ENCODE assay signal across 29 cellular contexts in genomic region chr20:39458452-39458851, GRCh38.
"Had no signal": no experiment of that assay in that cellular context is flagged by ENCODE, and none has a peak within 500 bp of the region (broad histone marks: within the 10 kb centered on the region; RNA-seq: fewer than 3 reads in every experiment).

No MANE protein-coding gene starts in this region.

- ATAC-seq: natural killer cell; psoas muscle; right cardiac atrium; right lobe of liver; stimulated activated memory B cell treated with anti-CD40 and anti-IgM and Interleukin-4, amounts not matched to agents 10 μg/mL and 1 μg/mL and 100 μg/mL, for 72 hours; stimulated activated naive CD8-positive, alpha-beta T cell treated with anti-CD3 and anti-CD28 coated beads, Interleukin-15, amount 100 ng/mL, for 72 hours; stimulated activated naive CD8-positive, alpha-beta T cell treated with anti-CD3 and anti-CD28 coated beads, Interleukin-15, Interleukin-2, amounts not matched to agents 100 U/mL and 50 U/mL, for 24 hours had no signal

- H3K4me2 ChIP-seq: neural progenitor cell, smooth muscle cell had no signal

- DNase-seq: natural killer cell; occipital lobe; ovary; posterior cingulate gyrus; psoas muscle; right cardiac atrium; right lobe of liver; sigmoid colon; spleen; stimulated activated CD4-positive, alpha-beta T cell treated with anti-CD3 and anti-CD28 coated beads, Interleukin-12 subunit alpha, Interleukin-12 subunit beta, amount 100 ng/mL, for 4 hours; stimulated activated CD4-positive, alpha-beta T cell treated with anti-CD3 and anti-CD28 coated beads, Interleukin-1b, Interleukin-23, amount 100 ng/mL, for 48 hours; stimulated activated CD4-positive, alpha-beta T cell treated with anti-CD3 and anti-CD28 coated beads, Interleukin-4, amount 100 ng/mL, for 1 hour; stimulated activated CD4-positive, alpha-beta T cell treated with anti-CD3 and anti-CD28 coated beads, Interleukin-4, amount 100 ng/mL, for 4 hours; stimulated activated CD8-positive, alpha-beta memory T cell treated with anti-CD3 and anti-CD28 coated beads, Interleukin-4, amount 100 ng/mL, for 48 hours; stimulated activated naive CD4-positive, alpha-beta T cell; stimulated activated naive CD8-positive, alpha-beta T cell treated with anti-CD3 and anti-CD28 coated beads, Interleukin-15, amount 100 ng/mL, for 72 hours; stimulated activated naive CD8-positive, alpha-beta T cell treated with anti-CD3 and anti-CD28 coated beads, Interleukin-15, Interleukin-2, amounts not matched to agents 100 U/mL and 50 U/mL, for 24 hours; substantia nigra; testis; tibial artery; transverse colon; upper lobe of left lung had no signal

- H2AFZ ChIP-seq: neural progenitor cell, parathyroid adenoma had no signal

- H3K79me2 ChIP-seq: parathyroid adenoma had no signal

- H3K9me3 ChIP-seq: ovary, psoas muscle, right lobe of liver, sigmoid colon, spleen, suprapubic skin, testis, tibial artery, transverse colon, upper lobe of left lung, vagina had no signal

- H3K4me1 ChIP-seq: psoas muscle, right lobe of liver, spleen, testis, tibial artery, transverse colon, upper lobe of left lung, vagina had no signal

- H3K4me3 ChIP-seq: neural progenitor cell, ovary, psoas muscle, right lobe of liver, sigmoid colon, skin epidermis, smooth muscle cell, spleen, suprapubic skin, testis, tibial artery, transverse colon, upper lobe of left lung, vagina had no signal

- H3K36me3 ChIP-seq: neural progenitor cell, ovary, right lobe of liver, sigmoid colon, spleen, suprapubic skin, tibial artery, transverse colon, upper lobe of left lung, vagina had no signal

- H3K27ac ChIP-seq: neural progenitor cell, ovary, parathyroid adenoma, psoas muscle, right lobe of liver, skin epidermis, spleen, suprapubic skin, testis, tibial artery, transverse colon, upper lobe of left lung, vagina had no signal

- H3K27me3 ChIP-seq: neural progenitor cell, ovary, right lobe of liver, sigmoid colon, suprapubic skin, testis, tibial artery, transverse colon, upper lobe of left lung, vagina had no signal

- H3K9ac ChIP-seq: neural progenitor cell, parathyroid adenoma had no signal
